11 cellular contexts compared by ENCODE assay signal in the genomic region with DNA sequence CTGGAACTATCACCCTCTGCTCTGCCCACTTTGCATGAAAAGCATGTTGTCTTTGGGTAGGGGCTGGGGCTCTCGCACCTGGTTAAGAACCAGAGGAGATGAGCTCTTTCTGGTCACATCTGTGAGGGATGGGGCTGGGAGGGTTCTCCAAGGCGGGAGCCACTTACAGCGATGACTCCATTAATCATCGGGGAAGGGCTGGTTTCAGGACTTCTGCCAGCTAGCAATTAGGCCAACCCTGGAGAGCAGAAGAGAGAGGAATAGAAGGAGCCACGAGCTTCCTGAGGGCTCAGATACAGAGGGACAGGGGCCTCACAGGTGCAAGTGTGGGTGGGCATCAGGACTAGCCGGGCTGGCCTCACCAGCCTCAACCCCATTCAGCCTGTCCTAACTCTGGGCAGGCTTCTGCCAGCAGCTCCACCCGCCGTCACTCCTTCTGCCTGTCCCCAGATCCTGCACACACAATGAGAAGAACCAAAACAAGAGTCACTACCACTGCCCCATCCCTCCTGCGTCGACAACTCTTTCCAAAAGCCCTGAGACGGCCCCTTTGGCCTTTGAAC. TPM values are rescaled to one million over a fixed set of nuclear protein-coding genes. Genes with fewer than 3 reads are reported as not detected.
DNase-seq lines count a peak whose midpoint lies in the region; TF ChIP-seq lines count a peak whose summit lies in the region.
"Had no signal": no experiment of that assay in that cellular context is flagged by ENCODE, and none has a peak within 500 bp of the region (broad histone marks: within the 10 kb centered on the region; RNA-seq: fewer than 3 reads in every experiment).

No MANE protein-coding gene starts in this region.

- TF ChIP-seq POLR2A in thyroid gland (IDR thresholded peaks at IDR 0.05): no peak

- DNase-seq in NCI-H345 (lab: John Stamatoyannopoulos, UW): peak; percentile 53
- no peak for DNase-seq in NCI-H345 treated with DMSO at 0.1 percent for 48 hours (lab: John Stamatoyannopoulos, UW; ENCODE audit: unreplicated experiment)
- peak; percentile 27 for DNase-seq in adipocyte (ENCODE audit: low read depth)
- peak; percentile 57 for DNase-seq in hepatic stellate cell (ENCODE audit: low spot score)
- peak; percentile 0 to 2 for DNase-seq in thyroid gland
- no peak for DNase-seq in activated CD4-positive, alpha-beta T cell treated with anti-CD3 and anti-CD28 coated beads for 48 hours
- no peak for DNase-seq in DMS53 treated with DMSO at 0.1 percent for 48 hours (lab: John Stamatoyannopoulos, UW; ENCODE audit: unreplicated experiment)
- DNase-seq in stimulated activated CD4-positive, alpha-beta T cell treated with anti-CD3 and anti-CD28 coated beads, Interleukin-1b, Interleukin-23, amount 100 ng/mL, for 48 hours: no peak
- DNase-seq: activated CD4-positive, alpha-beta T cell treated with anti-CD3 and anti-CD28 coated beads, Interleukin-2, amount 50 U/mL, for 4 hours; SJCRH30 had no signal

- no peaks in the 10 kb centered on the region for H3K9me3 ChIP-seq in adipocyte (ENCODE audit: control insufficient read depth, low read length)
- H3K9me3 ChIP-seq in thyroid gland: no peaks in the 10 kb centered on the region
- H3K9me3 ChIP-seq: SJCRH30 had no signal

- H3K27me3 ChIP-seq in adipocyte (replicated peaks; ENCODE audit: control insufficient read depth, insufficient read depth, low read length) (no peaks in the 10 kb centered on the region), thyroid gland (no peaks in the 10 kb centered on the region)
- H3K27me3 ChIP-seq: SJCRH30 had no signal

- H3K36me3 ChIP-seq in adipocyte (ENCODE audit: control insufficient read depth, insufficient read depth, low read length, severe bottlenecking): peaks cover 5% of the 10 kb centered on the region
- no peaks in the 10 kb centered on the region for H3K36me3 ChIP-seq in thyroid gland

- H3K9ac ChIP-seq in adipocyte (ENCODE audit: low read length): no peak overlapping the region

- H3K4me1 ChIP-seq in adipocyte (ENCODE audit: control insufficient read depth, insufficient read depth, low read length) (peaks cover 23% of the 10 kb centered on the region), thyroid gland (peaks cover 0 to 7% of the 10 kb centered on the region in 2 donors)

- H3K4me3 ChIP-seq in adipocyte (ENCODE audit: low read length) (no peak overlapping the region), thyroid gland (replicated peaks in 1 of 3) (no peak overlapping the region)
- H3K4me3 ChIP-seq: SJCRH30 had no signal

- intact Hi-C loops in thyroid gland (cut with DNase I): no loop called here

- no peak for TF ChIP-seq CTCF in thyroid gland (IDR thresholded peaks at IDR 0.05)

- WGBS in thyroid gland, 2 donors: 74 to 77% methylated on average over 11 of the region's 11 CpGs

- H3K27ac ChIP-seq in thyroid gland: no peak overlapping the region

RNA-seq across cellular contexts. Expression of gene AQP1, which starts 8.4 kb away (rescaled TPM):
- 100 to 1,000 TPM in 2 of 4 donors, 10 to 100 TPM in 2; 48.7 to 231 (median 134) TPM for total RNA-seq in thyroid gland

RNA-seq across cellular contexts. Expression of gene GHRHR, which starts 43.7 kb away (rescaled TPM):
- total RNA-seq in thyroid gland: under 1 TPM in 1 of 4 donors, not detected in 3; 0.54 TPM
- total RNA-seq: pulmonary artery endothelial cell, SJCRH30 had no signal

Comparison
In these comparisons a context has a peak if more than half of its experiments do, and no peak if none do; other contexts are left out.
1. DNase-seq: peak in NCI-H345 (single experiment), adipocyte (single experiment), hepatic stellate cell (single experiment) and thyroid gland (2 of 2); none in NCI-H345 treated with DMSO at 0.1 percent for 48 hours (single experiment), activated CD4-positive, alpha-beta T cell treated with anti-CD3 and anti-CD28 coated beads for 48 hours (single experiment), DMS53 treated with DMSO at 0.1 percent for 48 hours (single experiment) and stimulated activated CD4-positive, alpha-beta T cell treated with anti-CD3 and anti-CD28 coated beads, Interleukin-1b, Interleukin-23, amount 100 ng/mL, for 48 hours (single experiment).